15 cellular contexts compared by ENCODE assay signal in the genomic region with DNA sequence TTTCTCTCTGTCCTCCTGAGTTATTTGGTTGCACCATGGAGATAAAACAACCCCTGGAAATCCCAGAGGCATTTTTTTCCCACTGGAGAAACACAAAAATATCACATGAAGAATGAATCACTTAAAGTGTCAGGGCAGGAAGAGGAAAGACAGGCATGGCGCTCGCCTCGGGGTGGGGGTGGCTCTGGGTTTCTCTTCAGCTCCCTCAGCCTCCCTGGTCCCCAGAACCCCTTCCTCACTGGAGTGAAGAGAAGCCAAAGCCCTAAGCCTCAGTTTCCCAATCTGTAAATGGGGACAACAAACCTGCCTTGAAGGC. TPM values are rescaled to one million over a fixed set of nuclear protein-coding genes. Genes with fewer than 3 reads are reported as not detected.
DNase-seq lines count a peak whose midpoint lies in the region; ATAC-seq, FAIRE-seq and TF ChIP-seq lines count a peak whose summit lies in the region.
"Had no signal": no experiment of that assay in that cellular context is flagged by ENCODE, and none has a peak within 500 bp of the region (broad histone marks: within the 10 kb centered on the region; RNA-seq: fewer than 3 reads in every experiment).

No MANE protein-coding gene starts in this region.

- CTCF ChIA-PET in endothelial cell of umbilical vein (lab: Charles Lee): no interaction called here

- H3K4me1 ChIP-seq in endothelial cell of umbilical vein (ENCODE audit: control insufficient read depth, extremely low read depth, insufficient read depth, low read length) (no peaks in the 10 kb centered on the region), muscle layer of colon (ENCODE audit: insufficient read depth, low read length) (peaks cover 72% of the 10 kb centered on the region)
- H3K4me1 ChIP-seq: body of pancreas had no signal

- H3K9me3 Mint-ChIP-seq in stimulated activated naive CD8-positive, alpha-beta T cell treated with anti-CD3 and anti-CD28 coated beads, Interleukin-15, amount 100 ng/mL, for 72 hours: no peaks in the 10 kb centered on the region

- TF ChIP-seq CTCF in endothelial cell of umbilical vein (IDR thresholded peaks at IDR 0.05; ENCODE audit: extremely low read depth in 1 of 2, insufficient read depth in 1 of 2, low read depth in 1 of 2, low read length in 2 of 2): no peak

- no peak overlapping the region for H3K4me3 Mint-ChIP-seq in stimulated activated naive CD8-positive, alpha-beta T cell treated with anti-CD3 and anti-CD28 coated beads, Interleukin-15, amount 100 ng/mL, for 72 hours

- no peak overlapping the region for H3K27ac ChIP-seq in endothelial cell of umbilical vein (ENCODE audit: insufficient read depth, low read depth, low read length)
- peak overlapping the region; percentile 53 for H3K27ac ChIP-seq in muscle layer of colon (ENCODE audit: low read depth, low read length)
- H3K27ac ChIP-seq: body of pancreas had no signal

- BruUV-seq in endothelial cell of umbilical vein (replicated peaks; lab: Mats Ljungman, UMichigan): no TSS peak

- no peak for ATAC-seq in HG03439 (IDR thresholded peaks at IDR 0.05; ENCODE audit: unreplicated experiment)
- no peak for ATAC-seq in stimulated activated naive CD8-positive, alpha-beta T cell treated with anti-CD3 and anti-CD28 coated beads, Interleukin-15, amount 100 ng/mL, for 72 hours
- ATAC-seq: body of pancreas had no signal

- FAIRE-seq in endothelial cell of umbilical vein (lab: Jason Lieb, UNC): no peak

- H3K27me3 Mint-ChIP-seq in stimulated activated naive CD8-positive, alpha-beta T cell treated with anti-CD3 and anti-CD28 coated beads, Interleukin-15, amount 100 ng/mL, for 72 hours: no peaks in the 10 kb centered on the region

- H3K4me2 ChIP-seq in endothelial cell of umbilical vein (ENCODE audit: insufficient read depth, low read length): no peak overlapping the region

- H3K27me3 ChIP-seq in endothelial cell of umbilical vein (ENCODE audit: control insufficient read depth in 2 of 2, insufficient read depth in 2 of 2, low read length in 2 of 2) (no peaks in the 10 kb centered on the region), muscle layer of colon (ENCODE audit: control insufficient read depth in 1 of 2, insufficient read depth in 2 of 2, low read length in 2 of 2) (no peaks in the 10 kb centered on the region)
- H3K27me3 ChIP-seq: body of pancreas had no signal

- TF ChIP-seq POLR2A in endothelial cell of umbilical vein (IDR thresholded peaks at IDR 0.05; ENCODE audit: low read depth, low read length): no peak

- dilution Hi-C loops in endothelial cell of umbilical vein (cut with MboI; ENCODE audit: extremely low pct_ligation_motif_present, low sequenced_read_pairs): no loop called here

- H3K36me3 ChIP-seq in endothelial cell of umbilical vein (ENCODE audit: control insufficient read depth in 2 of 2, extremely low read depth in 1 of 2, insufficient read depth in 2 of 2, low read length in 2 of 2) (no peaks in the 10 kb centered on the region), muscle layer of colon (ENCODE audit: insufficient read depth, low read length) (no peaks in the 10 kb centered on the region)

- no peaks in the 10 kb centered on the region for H4K20me1 ChIP-seq in endothelial cell of umbilical vein (replicated peaks; ENCODE audit: control insufficient read depth, extremely low read depth, insufficient read depth, low read length)

- H3K9me3 ChIP-seq in endothelial cell of umbilical vein (replicated peaks; ENCODE audit: control insufficient read depth, insufficient read depth, low read length) (no peaks in the 10 kb centered on the region), muscle layer of colon (ENCODE audit: low read length) (no peaks in the 10 kb centered on the region)
- H3K9me3 ChIP-seq: body of pancreas had no signal

- no peak overlapping the region for H2AFZ ChIP-seq in endothelial cell of umbilical vein (ENCODE audit: low read depth, low read length)

- intact Hi-C loops in endothelial cell of umbilical vein (cut with micrococcal nuclease): no loop called here

- H3K79me2 ChIP-seq in endothelial cell of umbilical vein (ENCODE audit: control insufficient read depth, insufficient read depth, low read length): no peaks in the 10 kb centered on the region

- DNase-seq in AG08395 (ENCODE audit: low spot score): peak; percentile 85
- DNase-seq in HT1080 (ENCODE audit: low read depth): peak; percentile 67
- DNase-seq in endothelial cell of umbilical vein (ENCODE audit: low read depth, low spot score): peak; percentile 7
- no peak for DNase-seq in NCI-H1105 (lab: John Stamatoyannopoulos, UW)
- no peak for DNase-seq in stimulated activated naive CD8-positive, alpha-beta T cell treated with anti-CD3 and anti-CD28 coated beads, Interleukin-15, amount 100 ng/mL, for 72 hours
- no peak for DNase-seq in activated CD8-positive, alpha-beta memory T cell treated with anti-CD3 and anti-CD28 coated beads, Interleukin-2, amount 50 U/mL, for 4 hours
- DNase-seq: activated CD4-positive, alpha-beta T cell treated with anti-CD3 and anti-CD28 coated beads, Interleukin-2, amount 50 U/mL, for 1 hour; body of pancreas; DMS79 treated with DMSO at 0.1 percent for 48 hours; GOT3; NCI-H187; NCI-H69; T1000 had no signal

- H3K9me1 ChIP-seq in endothelial cell of umbilical vein (replicated peaks; ENCODE audit: control insufficient read depth, extremely low read depth, insufficient read depth, low read length): no peaks in the 10 kb centered on the region

- no peak overlapping the region for H3K4me3 ChIP-seq in endothelial cell of umbilical vein (replicated peaks in 1 of 3; ENCODE audit: insufficient read depth in 1 of 3, low read depth in 1 of 3, low read length in 3 of 3)
- no peak overlapping the region for H3K4me3 ChIP-seq in muscle layer of colon (ENCODE audit: low read depth in 1 of 2, low read length in 2 of 2)
- H3K4me3 ChIP-seq: body of pancreas had no signal

- no peak overlapping the region for H3K27ac Mint-ChIP-seq in stimulated activated naive CD8-positive, alpha-beta T cell treated with anti-CD3 and anti-CD28 coated beads, Interleukin-15, amount 100 ng/mL, for 72 hours

- peaks cover 46% of the 10 kb centered on the region for H3K4me1 Mint-ChIP-seq in stimulated activated naive CD8-positive, alpha-beta T cell treated with anti-CD3 and anti-CD28 coated beads, Interleukin-15, amount 100 ng/mL, for 72 hours

- no peak overlapping the region for H3K9ac ChIP-seq in endothelial cell of umbilical vein (replicated peaks; ENCODE audit: extremely low read depth, insufficient read depth, low read length)
- H3K9ac ChIP-seq in muscle layer of colon (ENCODE audit: low read length): no peak overlapping the region

- POLR2A ChIA-PET in endothelial cell of umbilical vein (lab: Charles Lee): no interaction called here

TF ChIP-seq in endothelial cell of umbilical vein, 7 proteins besides CTCF, POLR2A, EP300 and RAD21:
- TF ChIP-seq POLR2AphosphoS5 (IDR thresholded peaks at IDR 0.05; ENCODE audit: insufficient read depth, low read depth, low read length): no peak
- no peak for TF ChIP-seq GATA2 (IDR thresholded peaks at IDR 0.05; ENCODE audit: insufficient read depth, insufficient read length, low read depth, low read length)

RNA-seq across cellular contexts. Expression of a gene that starts 0.9 kb away (rescaled TPM):
- total RNA-seq in HT1080 (2014; rRNA removed; shearing (Covaris generic)): 1.7 and 2.1 TPM in 2 replicates
- polyA plus RNA-seq in HT1080 (2015; cell fraction: cytosol; rRNA removed): 1.7 TPM in 2 replicates
- 1.8 and 2.2 TPM in 2 replicates for polyA plus RNA-seq in HT1080 (2015; cell fraction: nucleus; rRNA removed)
- total RNA-seq in endothelial cell of umbilical vein: 0.07 and 0.09 TPM in 2 replicates
- polyA plus RNA-seq in endothelial cell of umbilical vein: 0.01 TPM in 1 of 2 replicates, not detected in the other
- 0.01 and 0.03 TPM in 2 replicates for polyA plus RNA-seq in endothelial cell of umbilical vein (2011; cell fraction: cytosol; rRNA removed)
- 0.03 TPM in 1 of 2 replicates, not detected in the other for polyA plus RNA-seq in endothelial cell of umbilical vein (2011; cell fraction: nucleus; rRNA removed)
- 0.05 and 0.12 TPM in 2 replicates for polyA plus RNA-seq in endothelial cell of umbilical vein (2012)
- not detected in 2 replicates for polyA minus RNA-seq in endothelial cell of umbilical vein
- polyA minus RNA-seq in endothelial cell of umbilical vein (2011; cell fraction: cytosol; rRNA and poly(A)+ RNA removed): 7.7 TPM
- not detected in 2 replicates for polyA minus RNA-seq in endothelial cell of umbilical vein (2011; cell fraction: nucleus; rRNA and poly(A)+ RNA removed)

Comparison
In these comparisons a context has a peak if more than half of its experiments do, and no peak if none do; other contexts are left out.
1. DNase-seq: peak in AG08395 (single experiment), HT1080 (single experiment) and endothelial cell of umbilical vein (single experiment); none in NCI-H1105 (single experiment), stimulated activated naive CD8-positive, alpha-beta T cell treated with anti-CD3 and anti-CD28 coated beads, Interleukin-15, amount 100 ng/mL, for 72 hours (0 of 2) and activated CD8-positive, alpha-beta memory T cell treated with anti-CD3 and anti-CD28 coated beads, Interleukin-2, amount 50 U/mL, for 4 hours (single experiment).